ENCODE assay signal across 26 cellular contexts in genomic region chr4:188110741-188111458, GRCh38. TPM values are rescaled to one million over a fixed set of nuclear protein-coding genes. Genes with fewer than 3 reads are reported as not detected.
A peak's percentile ranks its signal among the peaks of the same experiment; 100 is the strongest.
DNase-seq lines count a peak whose midpoint lies in the region; FAIRE-seq and TF ChIP-seq lines count a peak whose summit lies in the region.
"Had no signal": no experiment of that assay in that cellular context is flagged by ENCODE, and none has a peak within 500 bp of the region (broad histone marks: within the 10 kb centered on the region; RNA-seq: fewer than 3 reads in every experiment).

No MANE protein-coding gene starts in this region.

- H3K27me3 ChIP-seq in H1 (replicated peaks in 1 of 4; ENCODE audit: control insufficient read depth in 3 of 4, extremely low read depth in 1 of 4, insufficient read depth in 3 of 4, low read length in 3 of 4) (no peaks in the 10 kb centered on the region), vagina (no peaks in the 10 kb centered on the region)
- H3K27me3 ChIP-seq: pancreas, stomach, transverse colon had no signal

- H4K5ac ChIP-seq in H1 (ENCODE audit: insufficient read length, low read depth, low read length), result peak overlapping the region; percentile 55

- intact Hi-C loops in vagina (cut with DNase I), result no loop called here

- no peak overlapping the region for H2AFZ ChIP-seq in H1 (ENCODE audit: low read length)

- H2BK5ac ChIP-seq in H1 (ENCODE audit: low read depth, low read length), result no peak overlapping the region; the same call in 1 of the 2 replicates

- no peak overlapping the region for H3K9ac ChIP-seq in H1 (replicated peaks in 1 of 4; ENCODE audit: extremely low read depth in 1 of 4, low read depth in 3 of 4, low read length in 3 of 4)

- CTCF ChIA-PET in H1 (lab: Charles Lee; ENCODE audit: partially characterized antibody), result interaction anchor here (1.6 kb wide), 1 partner anchor 20 kb away, joined by 4 read pairs; no protein-coding TSS in a partner anchor

- H3K9me3 ChIP-seq in H1 (ENCODE audit: insufficient read depth in 2 of 2, low read depth in 1 of 2, low read length in 1 of 2) (no peaks in the 10 kb centered on the region), vagina (no peaks in the 10 kb centered on the region)
- H3K9me3 ChIP-seq: pancreas, transverse colon had no signal

- peaks cover 5% of the 10 kb centered on the region; the same call in 1 of the 2 replicates for H3K23me2 ChIP-seq in H1 (ENCODE audit: low read depth, low read length)

- no peak overlapping the region for H3K27ac ChIP-seq in H1 (ENCODE audit: low read depth, low read length)
- no peak overlapping the region for H3K27ac ChIP-seq in vagina
- H3K27ac ChIP-seq: coronary artery, pancreas, stomach, transverse colon had no signal

- WGBS in H1 (ENCODE audit: extremely low coverage in 1 of 2, insufficient coverage in 1 of 2, insufficient read length in 1 of 2, insufficient replicate concordance in 2 of 2, low coverage in 1 of 2, low lambda C conversion rate in 2 of 2, missing lambda C conversion rate in 1 of 2), 2 experiments, result 81% methylated on average over 6 of the region's 6 CpGs; no CpG with 5 or more reads in 1 of the 2 experiments

- no peak for TF ChIP-seq RAD21 in H1 (IDR thresholded peaks at IDR 0.05 in 1 of 2, conservative IDR thresholded peaks at IDR 0.05 in 1 of 2; ENCODE audit: low read depth in 2 of 2, low read length in 2 of 2)

- peak overlapping the region; percentile 48; the same call in 1 of the 2 replicates for H3K18ac ChIP-seq in H1 (ENCODE audit: extremely low read depth, low read length)

- FAIRE-seq in H1 (lab: Jason Lieb, UNC), result no peak
- FAIRE-seq: K562, pancreas had no signal

- no peak overlapping the region for H2AK5ac ChIP-seq in H1 (ENCODE audit: low read depth, low read length)

- H4K8ac ChIP-seq in H1 (ENCODE audit: extremely low read depth, insufficient read depth, low read length), result no peak overlapping the region

- peaks cover 0 to 5% of the 10 kb centered on the region in 2 experiments; a peak in 1 of 4 replicates for H3K79me2 ChIP-seq in H1 (ENCODE audit: control insufficient read depth in 1 of 2, insufficient read depth in 2 of 2, low read length in 2 of 2)

- no peak overlapping the region for H4K91ac ChIP-seq in H1 (replicated peaks; ENCODE audit: insufficient read length, low read length)

- H3K56ac ChIP-seq in H1 (replicated peaks; ENCODE audit: insufficient read length, low read depth, low read length), result no peak overlapping the region

- no peak for TF ChIP-seq CTCF in H1 (IDR thresholded peaks at IDR 0.05; ENCODE audit: control extremely low read depth in 1 of 3, insufficient read depth in 1 of 3, low read depth in 1 of 3, low read length in 3 of 3)
- TF ChIP-seq CTCF in retinal pigment epithelial cell (conservative IDR thresholded peaks at IDR 0.05; ENCODE audit: low read depth, low read length), result no peak
- no peak for TF ChIP-seq CTCF in vagina (IDR thresholded peaks at IDR 0.05)

- H3K36me3 ChIP-seq in H1 (ENCODE audit: control insufficient read depth in 2 of 4, insufficient read depth in 4 of 4, low read length in 3 of 4) (no peaks in the 10 kb centered on the region; a peak in 1 of 8 replicates), vagina (no peaks in the 10 kb centered on the region)
- H3K36me3 ChIP-seq: pancreas, stomach, transverse colon had no signal

- peaks cover 0 to 16% (median 8%) of the 10 kb centered on the region in 4 experiments; a peak in 6 of 7 replicates for H3K4me1 ChIP-seq in H1 (replicated peaks in 1 of 4; ENCODE audit: control insufficient read depth in 3 of 4, insufficient read depth in 4 of 4, low read length in 3 of 4)
- no peaks in the 10 kb centered on the region for H3K4me1 ChIP-seq in vagina
- H3K4me1 ChIP-seq: pancreas, stomach, transverse colon had no signal

- H2BK15ac ChIP-seq in H1 (ENCODE audit: low read length), result no peak overlapping the region

- DNase-seq in EH (ENCODE audit: low read depth) (peak; percentile 55), NCI-H460 (ENCODE audit: extremely low read depth, low read depth) (peak; percentile 68), H1 (ENCODE audit: low read depth in 1 of 2, low spot score in 2 of 2) (no peak), retinal pigment epithelial cell (ENCODE audit: low read depth) (peak; percentile 46), RPMI8226 (no peak), occipital lobe (lab: John Stamatoyannopoulos, UW) (no peak), cerebellar nuclear complex (lab: John Stamatoyannopoulos, UW) (no peak), vagina (ENCODE audit: extremely low spot score in 2 of 2) (no peak)
- DNase-seq: activated CD4-positive, alpha-beta T cell treated with anti-CD3 and anti-CD28 coated beads for 1 hour; activated naive CD4-positive, alpha-beta T cell treated with anti-CD3 and anti-CD28 coated beads, Interleukin-2, amount 50 U/mL, for 16 hours; C1 segment of cervical spinal cord; left cardiac atrium; mesenchymal stem cell; naive thymus-derived CD4-positive, alpha-beta T cell; NCI-H146; NCI-H748 treated with DMSO at 0.1 percent for 48 hours; pancreas; right cardiac atrium; SIG-M5; stomach; transverse colon had no signal

- peak overlapping the region; percentile 13; the same call in 1 of the 2 replicates for H2BK20ac ChIP-seq in H1 (ENCODE audit: low read length)

- POLR2A ChIA-PET in H1 (lab: Charles Lee; ENCODE audit: partially characterized antibody), result interaction anchor here (0.7 to 5.3 kb wide), 3 partner anchors 8 to 95 kb away, joined by 3 to 23 read pairs (median 5); no protein-coding TSS in a partner anchor

- no peak overlapping the region for H3K14ac ChIP-seq in H1 (ENCODE audit: insufficient read length)

- H3K4me2 ChIP-seq in H1 (ENCODE audit: insufficient read depth in 1 of 2, low read depth in 2 of 2, low read length in 2 of 2), result no peak overlapping the region; a peak in 1 of 4 replicates

- H3K23ac ChIP-seq in H1 (ENCODE audit: insufficient read length), result no peak overlapping the region

- no peak overlapping the region for H3K4me3 ChIP-seq in H1 (ENCODE audit: extremely low read depth in 1 of 4, insufficient read depth in 2 of 4, low read depth in 3 of 4, low read length in 4 of 4)
- H3K4me3 ChIP-seq in retinal pigment epithelial cell (ENCODE audit: low read length), result no peak overlapping the region
- no peak overlapping the region for H3K4me3 ChIP-seq in vagina
- H3K4me3 ChIP-seq: coronary artery, K562, pancreas, stomach, transverse colon had no signal

- no peaks in the 10 kb centered on the region for H4K20me1 ChIP-seq in H1 (replicated peaks in 1 of 2; ENCODE audit: control insufficient read depth in 1 of 2, insufficient read depth in 2 of 2, low read length in 2 of 2)

- peak overlapping the region; percentile 29 for H2BK120ac ChIP-seq in H1 (replicated peaks; ENCODE audit: low read depth, low read length)

- H2BK12ac ChIP-seq in H1 (ENCODE audit: low read depth, low read length), result peak overlapping the region; percentile 75

- no peak for TF ChIP-seq EP300 in H1 (IDR thresholded peaks at IDR 0.05; ENCODE audit: borderline replicate concordance in 1 of 2, low read depth in 2 of 2, low read length in 2 of 2)

- no peak for TF ChIP-seq POLR2A in H1 (IDR thresholded peaks at IDR 0.05; ENCODE audit: control extremely low read depth in 1 of 2, low read depth in 2 of 2, low read length in 2 of 2)
- no peak for TF ChIP-seq POLR2A in vagina (IDR thresholded peaks at IDR 0.05)

- no peaks in the 10 kb centered on the region for H3K79me1 ChIP-seq in H1 (ENCODE audit: low read depth, low read length)

- peak overlapping the region; percentile 75 for H3K4ac ChIP-seq in H1 (replicated peaks; ENCODE audit: insufficient read length, low read depth, low read length)

TF ChIP-seq in H1, 55 proteins besides CTCF, POLR2A, EP300 and RAD21 (continues in another document):
- TF ChIP-seq USF2 (IDR thresholded peaks at IDR 0.05; ENCODE audit: low read length), result no peak
- TF ChIP-seq ASH2L (IDR thresholded peaks at IDR 0.05; ENCODE audit: low read length), result no peak
- no peak for TF ChIP-seq RXRA (IDR thresholded peaks at IDR 0.05; ENCODE audit: insufficient read depth, low read depth, low read length)
- TF ChIP-seq ATF3 (IDR thresholded peaks at IDR 0.05; ENCODE audit: insufficient read depth, low read depth, low read length), result no peak

RNA-seq across cellular contexts. Expression of gene TRIML2, which starts 1.5 kb away (rescaled TPM):
- 34.9 and 56.7 TPM in 2 replicates for total RNA-seq in NCI-H460 (2014; rRNA removed; shearing (Covaris generic))
- 103 and 106 TPM in 2 replicates for polyA plus RNA-seq in NCI-H460 (2014; cell fraction: nucleus; rRNA removed)
- 59.2 and 62.8 TPM in 2 replicates for total RNA-seq in H1 (2021; fragmentation: NEBNext Ultra II Directional; extraction: Animal tissue kit (Norgen Biotek cat#: 25700))
- 25.6 and 28.1 TPM in 2 replicates for polyA plus RNA-seq in H1 (2011; rRNA removed)
- polyA plus RNA-seq in H1 (2011; cell fraction: cytosol; rRNA removed), result 49.5 TPM
- 53.0 TPM for polyA plus RNA-seq in H1 (2011; cell fraction: nucleus; rRNA removed)
- polyA plus RNA-seq in H1 (2012, experiment 1 of 2), result 52.0 to 73.5 TPM (median 58.8 TPM) in 4 replicates
- 23.3 TPM for polyA plus RNA-seq in H1 (2012, experiment 2 of 2)
- polyA plus RNA-seq in H1 (2013, experiment 1 of 2), result 197 TPM
- 181 TPM for polyA plus RNA-seq in H1 (2013, experiment 2 of 2)
- polyA minus RNA-seq in H1 (2011; rRNA and poly(A)+ RNA removed), result 22.7 and 24.1 TPM in 2 replicates
- polyA minus RNA-seq in H1 (2011; cell fraction: cytosol; rRNA and poly(A)+ RNA removed), result 18.0 TPM
- 29.6 TPM for polyA minus RNA-seq in H1 (2011; cell fraction: nucleus; rRNA and poly(A)+ RNA removed)
- total RNA-seq in occipital lobe, result not detected
- not detected for total RNA-seq in vagina
- total RNA-seq: G401; K562; left cardiac atrium; naive thymus-derived CD4-positive, alpha-beta T cell; OCI-LY7; pancreas; right cardiac atrium; stomach; transverse colon had no signal
- polyA plus RNA-seq: naive thymus-derived CD4-positive, alpha-beta T cell; pancreas; right cardiac atrium; stomach had no signal

RNA-seq across cellular contexts. Expression of gene TRIML1, which starts 28.3 kb away (rescaled TPM):
- not detected in 2 replicates for total RNA-seq in NCI-H460 (2014; rRNA removed; shearing (Covaris generic))
- polyA plus RNA-seq in NCI-H460 (2014; cell fraction: nucleus; rRNA removed), result not detected in 2 replicates
- not detected in 2 replicates for total RNA-seq in H1 (2021; fragmentation: NEBNext Ultra II Directional; extraction: Animal tissue kit (Norgen Biotek cat#: 25700))
- polyA plus RNA-seq in H1 (2011; rRNA removed), result not detected in 2 replicates
- not detected for polyA plus RNA-seq in H1 (2011; cell fraction: cytosol; rRNA removed)
- polyA plus RNA-seq in H1 (2011; cell fraction: nucleus; rRNA removed), result not detected
- not detected in 4 replicates for polyA plus RNA-seq in H1 (2012, experiment 1 of 2)
- not detected for polyA plus RNA-seq in H1 (2012, experiment 2 of 2)
- polyA plus RNA-seq in H1 (2013, experiment 1 of 2), result 0.04 TPM
- not detected for polyA plus RNA-seq in H1 (2013, experiment 2 of 2)
- polyA minus RNA-seq in H1 (2011; rRNA and poly(A)+ RNA removed), result not detected in 2 replicates
- polyA minus RNA-seq in H1 (2011; cell fraction: cytosol; rRNA and poly(A)+ RNA removed), result not detected
- polyA minus RNA-seq in H1 (2011; cell fraction: nucleus; rRNA and poly(A)+ RNA removed), result not detected
- total RNA-seq in occipital lobe (not detected), vagina (not detected)
- total RNA-seq: G401; K562; left cardiac atrium; naive thymus-derived CD4-positive, alpha-beta T cell; OCI-LY7; pancreas; right cardiac atrium; stomach; transverse colon had no signal
- polyA plus RNA-seq: AG04450; naive thymus-derived CD4-positive, alpha-beta T cell; pancreas; right cardiac atrium; stomach had no signal

Comparison
In these comparisons a context has a peak if more than half of its experiments do, and no peak if none do; other contexts are left out.
1. DNase-seq: peak in EH (single experiment), NCI-H460 (single experiment) and retinal pigment epithelial cell (single experiment); none in H1 (0 of 2), RPMI8226 (single experiment), occipital lobe (single experiment), cerebellar nuclear complex (0 of 2) and vagina (0 of 2).
2. RNA of gene TRIML2, which starts 1.5 kb away (total RNA-seq): 59.2 to 62.8 TPM in H1 and 34.9 to 56.7 TPM in NCI-H460; not detected in occipital lobe (single experiment) and not detected in vagina (single experiment); every median in the first group is over 10 times any median in the second.